ENCODE assay signal across 8 cellular contexts in genomic region chr1:35556494-35557117, GRCh38. TPM values are rescaled to one million over a fixed set of nuclear protein-coding genes. Genes with fewer than 3 reads are reported as not detected.
DNase-seq lines count a peak whose midpoint lies in the region; ATAC-seq and TF ChIP-seq lines count a peak whose summit lies in the region.

No MANE protein-coding gene starts in this region.

- peaks cover 7% of the 10 kb centered on the region for H3K4me1 ChIP-seq in fibroblast of lung (ENCODE audit: control insufficient read depth, extremely low read depth, insufficient read depth, low read length)

- H3K27ac Mint-ChIP-seq in activated CD8-positive, alpha-beta memory T cell treated with anti-CD3 and anti-CD28 coated beads, Interleukin-2, amount 10 ng/mL, durations not matched to agents 7 days and 5 days = peak overlapping the region; percentile 95

- CTCF ChIA-PET in activated CD8-positive, alpha-beta memory T cell treated with anti-CD3 and anti-CD28 coated beads, Interleukin-2, amount 10 ng/mL, durations not matched to agents 7 days and 5 days (lab: Charles Lee) = interaction anchor here (0.8 to 4.8 kb wide), 13 partner anchors 8 to 704 kb away, joined by 3 to 41 read pairs (median 4); partner anchors contain the start of gene CLSPN

- H3K27ac ChIP-seq in SK-N-MC (no peak overlapping the region), fibroblast of lung (ENCODE audit: insufficient read depth, low read length) (peak overlapping the region; percentile 88)

- peak overlapping the region; percentile 93 for H3K4me2 ChIP-seq in fibroblast of lung (ENCODE audit: extremely low read depth, insufficient read depth, low read length)

- no peaks in the 10 kb centered on the region for H3K9me3 Mint-ChIP-seq in activated CD8-positive, alpha-beta memory T cell treated with anti-CD3 and anti-CD28 coated beads, Interleukin-2, amount 10 ng/mL, durations not matched to agents 7 days and 5 days (ENCODE audit: low read depth)

- DNase-seq in activated CD8-positive, alpha-beta memory T cell treated with anti-CD3 and anti-CD28 coated beads, Interleukin-2, amount 10 ng/mL, durations not matched to agents 7 days and 5 days = no peak
- DNase-seq in activated CD8-positive, alpha-beta memory T cell treated with anti-CD3 and anti-CD28 coated beads, Interleukin-2, amount 50 U/mL, for 4 hours = no peak
- DNase-seq in SK-N-MC (ENCODE audit: low read depth, low spot score) (no peak), fibroblast of lung (ENCODE audit: low read depth in 2 of 2) (no peak), skeletal muscle cell (ENCODE audit: low read depth) (no peak), SK-N-DZ (ENCODE audit: low spot score) (no peak), HK-2 (ENCODE audit: unreplicated experiment) (no peak)

- no peaks in the 10 kb centered on the region for H3K27me3 ChIP-seq in fibroblast of lung (ENCODE audit: control insufficient read depth, insufficient read depth, low read length)

- H3K4me1 Mint-ChIP-seq in activated CD8-positive, alpha-beta memory T cell treated with anti-CD3 and anti-CD28 coated beads, Interleukin-2, amount 10 ng/mL, durations not matched to agents 7 days and 5 days = peaks cover 34% of the 10 kb centered on the region

- no peak for TF ChIP-seq CTCF in fibroblast of lung (conservative IDR thresholded peaks at IDR 0.05 in 1 of 2, IDR thresholded peaks at IDR 0.05 in 1 of 2; ENCODE audit: low read depth in 1 of 2, low read length in 2 of 2)

- no peaks in the 10 kb centered on the region for H4K20me1 ChIP-seq in fibroblast of lung (ENCODE audit: control insufficient read depth, extremely low read depth, insufficient read depth, low read length)

- peaks cover 18% of the 10 kb centered on the region for H3K79me2 ChIP-seq in fibroblast of lung (ENCODE audit: control insufficient read depth, insufficient read depth, low read length)

- peaks cover 20% of the 10 kb centered on the region for H3K36me3 Mint-ChIP-seq in activated CD8-positive, alpha-beta memory T cell treated with anti-CD3 and anti-CD28 coated beads, Interleukin-2, amount 10 ng/mL, durations not matched to agents 7 days and 5 days

- H2AFZ ChIP-seq in fibroblast of lung (ENCODE audit: low read length) = no peak overlapping the region

- H3K36me3 ChIP-seq in SK-N-MC (ENCODE audit: insufficient read depth, low read length) (peaks cover 14% of the 10 kb centered on the region), fibroblast of lung (ENCODE audit: control insufficient read depth, insufficient read depth, low read length) (peaks cover 5% of the 10 kb centered on the region)

- no peak for ATAC-seq in activated CD8-positive, alpha-beta memory T cell treated with anti-CD3 and anti-CD28 coated beads, Interleukin-2, amount 10 ng/mL, durations not matched to agents 7 days and 5 days
- ATAC-seq in HG03565 (IDR thresholded peaks at IDR 0.05; ENCODE audit: unreplicated experiment) = no peak

- H3K9me3 ChIP-seq in SK-N-MC (ENCODE audit: low read depth, low read length) (no peaks in the 10 kb centered on the region), fibroblast of lung (ENCODE audit: control insufficient read depth, insufficient read depth, low read depth, low read length) (no peaks in the 10 kb centered on the region)

- H3K27me3 Mint-ChIP-seq in activated CD8-positive, alpha-beta memory T cell treated with anti-CD3 and anti-CD28 coated beads, Interleukin-2, amount 10 ng/mL, durations not matched to agents 7 days and 5 days = no peaks in the 10 kb centered on the region

- H3K4me3 ChIP-seq in SK-N-MC = peak overlapping the region; percentile 95
- peak overlapping the region; percentile 83 to 97 (median 92) for H3K4me3 ChIP-seq in fibroblast of lung (replicated peaks in 1 of 4; ENCODE audit: control extremely low read depth in 1 of 4, insufficient read depth in 1 of 4, low read depth in 3 of 4, low read length in 4 of 4)
- peak overlapping the region; percentile 86 for H3K4me3 ChIP-seq in skeletal muscle cell (ENCODE audit: low read depth, low read length)

- peak overlapping the region; percentile 93 for H3K4me3 Mint-ChIP-seq in activated CD8-positive, alpha-beta memory T cell treated with anti-CD3 and anti-CD28 coated beads, Interleukin-2, amount 10 ng/mL, durations not matched to agents 7 days and 5 days

- H3K9ac ChIP-seq in SK-N-MC (ENCODE audit: insufficient read length) = peak overlapping the region; percentile 89
- H3K9ac ChIP-seq in fibroblast of lung (ENCODE audit: insufficient read depth, low read length) = peak overlapping the region; percentile 90

RNA-seq across cellular contexts. Expression of gene KIAA0319L, which starts 0.6 kb away (rescaled TPM):
- 10 to 100 TPM; 36.0 to 45.7 TPM for total RNA-seq in activated CD8-positive, alpha-beta memory T cell treated with anti-CD3 and anti-CD28 coated beads, Interleukin-2, amount 10 ng/mL, durations not matched to agents 7 days and 5 days
- 38.5 and 65.4 TPM in 2 replicates for total RNA-seq in fibroblast of lung
- 47.6 and 66.1 TPM in 2 replicates for polyA plus RNA-seq in fibroblast of lung
- polyA plus RNA-seq in fibroblast of lung (2012) = 23.4 and 32.0 TPM in 2 replicates
- polyA minus RNA-seq in fibroblast of lung (ENCODE audit: low replicate concordance) = 20.3 and 31.6 TPM in 2 replicates
- polyA plus RNA-seq in SK-N-DZ (2014; cell fraction: cytosol; rRNA removed) = 25.4 and 28.4 TPM in 2 replicates
- polyA plus RNA-seq in SK-N-DZ (2014; cell fraction: nucleus; rRNA removed) = 28.3 and 52.9 TPM in 2 replicates

RNA-seq across cellular contexts. Expression of gene NCDN, which starts 1.0 kb away (rescaled TPM):
- total RNA-seq in activated CD8-positive, alpha-beta memory T cell treated with anti-CD3 and anti-CD28 coated beads, Interleukin-2, amount 10 ng/mL, durations not matched to agents 7 days and 5 days = 10 to 100 TPM; 20.1 to 31.7 TPM
- 20.0 and 33.2 TPM in 2 replicates for total RNA-seq in fibroblast of lung
- polyA plus RNA-seq in fibroblast of lung = 18.1 and 27.6 TPM in 2 replicates
- 32.4 and 46.7 TPM in 2 replicates for polyA plus RNA-seq in fibroblast of lung (2012)
- 44.6 and 47.5 TPM in 2 replicates for polyA minus RNA-seq in fibroblast of lung (ENCODE audit: low replicate concordance)
- 31.9 and 34.8 TPM in 2 replicates for polyA plus RNA-seq in SK-N-DZ (2014; cell fraction: cytosol; rRNA removed)
- 30.2 and 39.1 TPM in 2 replicates for polyA plus RNA-seq in SK-N-DZ (2014; cell fraction: nucleus; rRNA removed)

RNA-seq across cellular contexts. Expression of gene TFAP2E, which starts 16.5 kb away (rescaled TPM):
- total RNA-seq in activated CD8-positive, alpha-beta memory T cell treated with anti-CD3 and anti-CD28 coated beads, Interleukin-2, amount 10 ng/mL, durations not matched to agents 7 days and 5 days = 1 to 10 TPM in 1 of 2 experiments, under 1 TPM in 1; 0.68 to 1.0 TPM
- 0.26 and 0.83 TPM in 2 replicates for total RNA-seq in fibroblast of lung
- polyA plus RNA-seq in fibroblast of lung = 0.16 and 0.17 TPM in 2 replicates
- polyA plus RNA-seq in fibroblast of lung (2012) = 0.39 and 0.43 TPM in 2 replicates
- not detected in 2 replicates for polyA minus RNA-seq in fibroblast of lung (ENCODE audit: low replicate concordance)
- 0.21 TPM in 1 of 2 replicates, not detected in the other for polyA plus RNA-seq in SK-N-DZ (2014; cell fraction: cytosol; rRNA removed)
- 0.64 TPM in 1 of 2 replicates, not detected in the other for polyA plus RNA-seq in SK-N-DZ (2014; cell fraction: nucleus; rRNA removed)
